16 cellular contexts compared by ENCODE assay signal in genomic region chr6:79694623-79695311, GRCh38.
DNase-seq lines count a peak whose midpoint lies in the region; ATAC-seq and TF ChIP-seq lines count a peak whose summit lies in the region.
"Had no signal": no experiment of that assay in that cellular context is flagged by ENCODE, and none has a peak within 500 bp of the region (broad histone marks: within the 10 kb centered on the region; RNA-seq: fewer than 3 reads in every experiment).

No MANE protein-coding gene starts in this region.

- H3K27me3 Mint-ChIP-seq in activated CD8-positive, alpha-beta T cell treated with anti-CD3 and anti-CD28 coated beads, Interleukin-2, amount 10 ng/mL, durations not matched to agents 7 days and 5 days (ENCODE audit: low read depth), result no peaks in the 10 kb centered on the region

- no peaks in the 10 kb centered on the region for H3K9me3 Mint-ChIP-seq in activated CD8-positive, alpha-beta T cell treated with anti-CD3 and anti-CD28 coated beads, Interleukin-2, amount 10 ng/mL, durations not matched to agents 7 days and 5 days (ENCODE audit: insufficient read depth)

- H3F3A ChIP-seq in GM23248 (ENCODE audit: insufficient read depth), result no peaks in the 10 kb centered on the region

- in situ Hi-C loops in GM23248 (cut with MboI), result no loop called here

- no peak overlapping the region for H2AFZ ChIP-seq in GM23248

- H3K4me3 Mint-ChIP-seq in activated CD8-positive, alpha-beta T cell treated with anti-CD3 and anti-CD28 coated beads, Interleukin-2, amount 10 ng/mL, durations not matched to agents 7 days and 5 days, result no peak overlapping the region

- no peaks in the 10 kb centered on the region for H3K36me3 Mint-ChIP-seq in activated CD8-positive, alpha-beta T cell treated with anti-CD3 and anti-CD28 coated beads, Interleukin-2, amount 10 ng/mL, durations not matched to agents 7 days and 5 days (ENCODE audit: low read depth)

- H4K20me1 ChIP-seq in GM23248 (ENCODE audit: insufficient read depth), result no peaks in the 10 kb centered on the region

- H3K9me3 ChIP-seq in GM23248 (ENCODE audit: low read depth), result no peaks in the 10 kb centered on the region
- H3K9me3 ChIP-seq: SJSA1 had no signal

- intact Hi-C loops in sciatic nerve (cut with DNase I), result no loop called here

- DNase-seq in GM23248 (peak; percentile 37), fibroblast of mammary gland (ENCODE audit: low read depth) (peak; percentile 9), sciatic nerve (ENCODE audit: low spot score) (no peak), occipital lobe (lab: John Stamatoyannopoulos, UW) (no peak)
- no peak for DNase-seq in activated CD8-positive, alpha-beta T cell treated with anti-CD3 and anti-CD28 coated beads, Interleukin-2, amount 10 ng/mL, durations not matched to agents 7 days and 5 days
- no peak for DNase-seq in activated effector memory CD4-positive, alpha-beta T cell treated with anti-CD3 and anti-CD28 coated beads, Interleukin-2, amount 50 U/mL, for 16 hours
- DNase-seq: activated CD4-positive, alpha-beta T cell treated with anti-CD3 and anti-CD28 coated beads for 4 hours; activated naive CD4-positive, alpha-beta T cell treated with Interleukin-2 at 50 U/mL for 16 hours; effector CD4-positive, alpha-beta T cell; left colon; NCI-H2081; stimulated activated CD4-positive, alpha-beta T cell treated with anti-CD3 and anti-CD28 coated beads, Interleukin-2, amount 100 ng/mL, for 48 hours; T1000 had no signal

- H3K4me1 ChIP-seq in GM23248 (ENCODE audit: insufficient read depth), result no peaks in the 10 kb centered on the region
- H3K4me1 ChIP-seq: SJSA1 had no signal

- H3K27me3 ChIP-seq in GM23248 (replicated peaks; ENCODE audit: insufficient read depth), result no peaks in the 10 kb centered on the region
- H3K27me3 ChIP-seq: SJSA1 had no signal

- H3K9me2 ChIP-seq in GM23248 (ENCODE audit: insufficient read depth), result no peaks in the 10 kb centered on the region

- H3K4me3 ChIP-seq in GM23248 (no peak overlapping the region), WI38 (ENCODE audit: low read depth, low read length) (no peak overlapping the region), fibroblast of mammary gland (ENCODE audit: control insufficient read depth, low read depth, low read length) (no peak overlapping the region)
- H3K4me3 ChIP-seq: GM12878, SJSA1 had no signal

- TF ChIP-seq CTCF in WI38 (IDR thresholded peaks at IDR 0.05; ENCODE audit: low read depth, low read length) (peak; percentile 34), fibroblast of mammary gland (conservative IDR thresholded peaks at IDR 0.05; ENCODE audit: control insufficient read depth, insufficient read depth, low read depth, low read length) (peak; percentile 50)

- no peak overlapping the region for H3K9ac ChIP-seq in GM23248

- H3K4me2 ChIP-seq in GM23248 (ENCODE audit: unreplicated experiment), result no peak overlapping the region

- WGBS in GM23248 (ENCODE audit: low coverage in 1 of 2, low lambda C conversion rate in 2 of 2, missing lambda C conversion rate in 2 of 2), 2 experiments, result 29 to 33% methylated on average over 5 of the region's 5 CpGs

- H3K27ac ChIP-seq in GM23248, result no peak overlapping the region
- H3K27ac ChIP-seq: SJSA1 had no signal

- CTCF ChIA-PET in activated CD8-positive, alpha-beta T cell treated with anti-CD3 and anti-CD28 coated beads, Interleukin-2, amount 10 ng/mL, durations not matched to agents 7 days and 5 days (lab: Charles Lee), result no interaction called here

- no peaks in the 10 kb centered on the region for H3K36me3 ChIP-seq in GM23248 (ENCODE audit: low read depth)
- H3K36me3 ChIP-seq: SJSA1 had no signal

- ATAC-seq in sciatic nerve, result peak; percentile 36
- ATAC-seq in activated CD8-positive, alpha-beta T cell treated with anti-CD3 and anti-CD28 coated beads, Interleukin-2, amount 10 ng/mL, durations not matched to agents 7 days and 5 days, result no peak
- ATAC-seq: GM12878, left colon had no signal

- no peaks in the 10 kb centered on the region for H3K4me1 Mint-ChIP-seq in activated CD8-positive, alpha-beta T cell treated with anti-CD3 and anti-CD28 coated beads, Interleukin-2, amount 10 ng/mL, durations not matched to agents 7 days and 5 days (ENCODE audit: low read depth)

- H3K27ac Mint-ChIP-seq in activated CD8-positive, alpha-beta T cell treated with anti-CD3 and anti-CD28 coated beads, Interleukin-2, amount 10 ng/mL, durations not matched to agents 7 days and 5 days, result no peak overlapping the region

- no peaks in the 10 kb centered on the region for H3K79me2 ChIP-seq in GM23248 (ENCODE audit: insufficient read depth)

- POLR2A ChIA-PET in activated CD8-positive, alpha-beta T cell treated with anti-CD3 and anti-CD28 coated beads, Interleukin-2, amount 10 ng/mL, durations not matched to agents 7 days and 5 days (lab: Charles Lee), result no interaction called here

Comparison
In these comparisons a context has a peak if more than half of its experiments do, and no peak if none do; other contexts are left out.
1. DNase-seq: peak in GM23248 (single experiment) and fibroblast of mammary gland (single experiment); none in sciatic nerve (single experiment), activated CD8-positive, alpha-beta T cell treated with anti-CD3 and anti-CD28 coated beads, Interleukin-2, amount 10 ng/mL, durations not matched to agents 7 days and 5 days (single experiment), occipital lobe (single experiment) and activated effector memory CD4-positive, alpha-beta T cell treated with anti-CD3 and anti-CD28 coated beads, Interleukin-2, amount 50 U/mL, for 16 hours (single experiment).